ENCODE assay signal across 16 cellular contexts in genomic region chr3:173711619-173712018, GRCh38.
DNase-seq lines count a peak whose midpoint lies in the region; ATAC-seq, FAIRE-seq and TF ChIP-seq lines count a peak whose summit lies in the region.
"Had no signal": no experiment of that assay in that cellular context is flagged by ENCODE, and none has a peak within 500 bp of the region (broad histone marks: within the 10 kb centered on the region; RNA-seq: fewer than 3 reads in every experiment).

No MANE protein-coding gene starts in this region.

- H3K27ac ChIP-seq in mammary epithelial cell (ENCODE audit: insufficient read depth, low read depth, low read length) = no peak overlapping the region
- H3K27ac ChIP-seq in breast epithelium = no peak overlapping the region
- no peak overlapping the region for H3K27ac ChIP-seq in RWPE2 (ENCODE audit: poor library complexity, severe bottlenecking)
- no peak overlapping the region for H3K27ac ChIP-seq in keratinocyte (ENCODE audit: control insufficient read depth, insufficient read depth, low read length)
- H3K27ac ChIP-seq in upper lobe of left lung = no peak overlapping the region
- no peak overlapping the region for H3K27ac ChIP-seq in GM23248
- H3K27ac ChIP-seq: esophagus muscularis mucosa, thoracic aorta had no signal

- H3K4me2 ChIP-seq in mammary epithelial cell (ENCODE audit: insufficient read depth, low read depth, low read length) = no peak overlapping the region
- no peak overlapping the region for H3K4me2 ChIP-seq in keratinocyte (ENCODE audit: control insufficient read depth, extremely low read depth, insufficient read depth, low read depth, low read length)
- H3K4me2 ChIP-seq in GM23248 (ENCODE audit: unreplicated experiment) = no peak overlapping the region

- H3K4me1 ChIP-seq in mammary epithelial cell (ENCODE audit: insufficient read depth, low read length) (no peaks in the 10 kb centered on the region), breast epithelium (no peaks in the 10 kb centered on the region), RWPE2 (ENCODE audit: insufficient read depth, poor library complexity, severe bottlenecking) (no peaks in the 10 kb centered on the region), keratinocyte (ENCODE audit: control insufficient read depth, extremely low read depth, insufficient read depth, low read length) (peaks cover 2% of the 10 kb centered on the region), upper lobe of left lung (no peaks in the 10 kb centered on the region), GM23248 (ENCODE audit: insufficient read depth) (no peaks in the 10 kb centered on the region)
- H3K4me1 ChIP-seq: esophagus muscularis mucosa had no signal

- CTCF ChIA-PET in mammary epithelial cell (lab: Charles Lee; ENCODE audit: low non-redundant PET) = no interaction called here

- H3K9me2 ChIP-seq in GM23248 (ENCODE audit: insufficient read depth) = 0 out of 2 replicates have a peak, but pooled peaks cover 4% of the 10 kb centered on the region

- no TSS peak for BruUV-seq in mammary epithelial cell (replicated peaks; lab: Mats Ljungman, UMichigan)

- ATAC-seq in RWPE2 (ENCODE audit: low read depth) (peak; percentile 59), upper lobe of left lung (ENCODE audit: low FRiP score in 2 of 2) (peak; percentile 31 to 53)

- H2AFZ ChIP-seq in mammary epithelial cell (ENCODE audit: low read depth, low read length) (no peak overlapping the region), keratinocyte (ENCODE audit: control insufficient read depth, low read length) (peak overlapping the region; percentile 76), GM23248 (no peak overlapping the region)

- H3K36me3 ChIP-seq in mammary epithelial cell (ENCODE audit: insufficient read depth, low read length) (no peaks in the 10 kb centered on the region), breast epithelium (no peaks in the 10 kb centered on the region), RWPE2 (ENCODE audit: low read depth) (no peaks in the 10 kb centered on the region), keratinocyte (ENCODE audit: control insufficient read depth in 2 of 2, extremely low read depth in 1 of 2, insufficient read depth in 2 of 2, low read length in 2 of 2) (no peaks in the 10 kb centered on the region), upper lobe of left lung (no peaks in the 10 kb centered on the region), GM23248 (ENCODE audit: low read depth) (no peaks in the 10 kb centered on the region)
- H3K36me3 ChIP-seq: esophagus muscularis mucosa, thoracic aorta had no signal

- TF ChIP-seq CTCF in mammary epithelial cell (conservative IDR thresholded peaks at IDR 0.05 in 1 of 2, IDR thresholded peaks at IDR 0.05 in 1 of 2; ENCODE audit: extremely low read depth in 1 of 2, insufficient read depth in 1 of 2, low read depth in 1 of 2, low read length in 2 of 2) = no peak
- no peak for TF ChIP-seq CTCF in breast epithelium (IDR thresholded peaks at IDR 0.05)
- TF ChIP-seq CTCF in RWPE2 (IDR thresholded peaks at IDR 0.05; ENCODE audit: poor library complexity, severe bottlenecking) = no peak
- TF ChIP-seq CTCF in keratinocyte (optimal IDR thresholded peaks at IDR 0.05 in 1 of 3, IDR thresholded peaks at IDR 0.05 in 1 of 3, conservative IDR thresholded peaks at IDR 0.05 in 1 of 3; ENCODE audit: extremely low read depth in 1 of 3, insufficient read depth in 2 of 3, low read length in 3 of 3) = no peak
- no peak for TF ChIP-seq CTCF in upper lobe of left lung (IDR thresholded peaks at IDR 0.05)

- 35% methylated on average over 5 of the region's 5 CpGs for WGBS in mammary epithelial cell (ENCODE audit: low coverage, missing lambda C conversion rate)
- 53 to 55% methylated on average over 5 of the region's 5 CpGs for WGBS in upper lobe of left lung, 2 donors
- 74 to 75% methylated on average over 5 of the region's 5 CpGs for WGBS in GM23248 (ENCODE audit: low coverage in 1 of 2, low lambda C conversion rate in 2 of 2, missing lambda C conversion rate in 2 of 2), 2 experiments

- no peak overlapping the region for H3K4me3 ChIP-seq in mammary epithelial cell (replicated peaks in 1 of 3; ENCODE audit: insufficient read depth in 1 of 3, low read depth in 2 of 3, low read length in 3 of 3)
- H3K4me3 ChIP-seq in breast epithelium = no peak overlapping the region
- H3K4me3 ChIP-seq in RWPE2 (ENCODE audit: severe bottlenecking) = no peak overlapping the region
- no peak overlapping the region for H3K4me3 ChIP-seq in keratinocyte (ENCODE audit: control insufficient read depth in 2 of 3, extremely low read depth in 1 of 3, insufficient read depth in 2 of 3, low read depth in 1 of 3, low read length in 3 of 3)
- H3K4me3 ChIP-seq in upper lobe of left lung = no peak overlapping the region
- H3K4me3 ChIP-seq in GM23248 = no peak overlapping the region
- H3K4me3 ChIP-seq: esophagus muscularis mucosa, thoracic aorta had no signal

- DNase-seq in mammary epithelial cell = peak; percentile 20
- DNase-seq in breast epithelium (ENCODE audit: low spot score in 2 of 2) = no peak
- no peak for DNase-seq in RWPE2 (ENCODE audit: low spot score)
- DNase-seq in keratinocyte (ENCODE audit: low read depth, low spot score) = no peak
- DNase-seq in upper lobe of left lung = peak in 1 of 2 donors; percentile 47
- DNase-seq in HuH-7 (ENCODE audit: low spot score) = no peak
- no peak for DNase-seq in GM23248
- no peak for DNase-seq in SIG-M5 (lab: John Stamatoyannopoulos, UW)
- DNase-seq: activated naive CD4-positive, alpha-beta T cell treated with anti-CD3 and anti-CD28 coated beads for 36 hours; hippocampal formation; NCI-H524 treated with DMSO at 0.1 percent for 48 hours; RPMI8226; stimulated activated CD4-positive, alpha-beta T cell treated with anti-CD3 and anti-CD28 coated beads, Interleukin-15, amount 100 ng/mL, for 24 hours; T-helper 9 cell had no signal

- no peak overlapping the region for H3K9ac ChIP-seq in mammary epithelial cell (ENCODE audit: insufficient read depth, low read length)
- H3K9ac ChIP-seq in keratinocyte (ENCODE audit: control insufficient read depth, extremely low read depth, insufficient read depth, low read length) = no peak overlapping the region
- H3K9ac ChIP-seq in GM23248 = no peak overlapping the region

- dilution Hi-C loops in mammary epithelial cell (cut with HindIII; ENCODE audit: low sequenced_read_pairs) (no loop called here), keratinocyte (cut with MboI; ENCODE audit: extremely low pct_ligation_motif_present, low sequenced_read_pairs) (no loop called here)

- intact Hi-C loops in mammary epithelial cell (cut with micrococcal nuclease) = no loop called here
- intact Hi-C loops in breast epithelium (cut with DNase I; ENCODE audit: low total_unique reads) = no loop called here

- FAIRE-seq in keratinocyte (lab: Jason Lieb, UNC) = no peak

- no peaks in the 10 kb centered on the region for H3K9me1 ChIP-seq in keratinocyte (ENCODE audit: control insufficient read depth, extremely low read depth, insufficient read depth, low read length)

- H3F3A ChIP-seq in GM23248 (ENCODE audit: insufficient read depth) = no peaks in the 10 kb centered on the region

- H3K79me2 ChIP-seq in mammary epithelial cell (ENCODE audit: insufficient read depth, low read length) = no peaks in the 10 kb centered on the region
- no peaks in the 10 kb centered on the region for H3K79me2 ChIP-seq in keratinocyte (ENCODE audit: control insufficient read depth, insufficient read depth, low read length)
- H3K79me2 ChIP-seq in GM23248 (ENCODE audit: insufficient read depth) = no peaks in the 10 kb centered on the region

- H4K20me1 ChIP-seq in mammary epithelial cell (ENCODE audit: insufficient read depth, low read length) (no peaks in the 10 kb centered on the region), keratinocyte (ENCODE audit: control insufficient read depth, extremely low read depth, insufficient read depth, low read length) (no peaks in the 10 kb centered on the region), GM23248 (ENCODE audit: insufficient read depth) (no peaks in the 10 kb centered on the region)

- TF ChIP-seq POLR2A in breast epithelium (IDR thresholded peaks at IDR 0.05) (no peak), upper lobe of left lung (IDR thresholded peaks at IDR 0.05) (no peak)

- TF ChIP-seq EP300 in upper lobe of left lung (IDR thresholded peaks at IDR 0.05) = no peak

- H3K9me3 ChIP-seq in mammary epithelial cell (replicated peaks; ENCODE audit: insufficient read depth, low read length) = no peaks in the 10 kb centered on the region
- H3K9me3 ChIP-seq in breast epithelium = no peaks in the 10 kb centered on the region
- H3K9me3 ChIP-seq in RWPE2 (ENCODE audit: severe bottlenecking) = no peaks in the 10 kb centered on the region
- no peaks in the 10 kb centered on the region for H3K9me3 ChIP-seq in keratinocyte (ENCODE audit: control insufficient read depth, low read depth, low read length)
- no peaks in the 10 kb centered on the region for H3K9me3 ChIP-seq in upper lobe of left lung
- no peaks in the 10 kb centered on the region for H3K9me3 ChIP-seq in GM23248 (ENCODE audit: low read depth)
- H3K9me3 ChIP-seq: esophagus muscularis mucosa, thoracic aorta had no signal

- H3K27me3 ChIP-seq in mammary epithelial cell (ENCODE audit: insufficient read depth, low read length) (no peaks in the 10 kb centered on the region), breast epithelium (no peaks in the 10 kb centered on the region), RWPE2 (ENCODE audit: insufficient read depth, poor library complexity, severe bottlenecking) (peaks cover 9% of the 10 kb centered on the region), keratinocyte (ENCODE audit: control insufficient read depth, extremely low read depth, insufficient read depth, low read length) (no peaks in the 10 kb centered on the region), upper lobe of left lung (no peaks in the 10 kb centered on the region), GM23248 (replicated peaks; ENCODE audit: insufficient read depth) (no peaks in the 10 kb centered on the region)
- H3K27me3 ChIP-seq: esophagus muscularis mucosa had no signal

- in situ Hi-C loops in mammary epithelial cell (cut with MboI; ENCODE audit: low sequenced_read_pairs in 2 of 2) (no loop called here), GM23248 (cut with MboI) (no loop called here)
